14 cellular contexts compared by ENCODE assay signal in genomic region chr7:143229054-143229790, GRCh38. TPM values are rescaled to one million over a fixed set of nuclear protein-coding genes. Genes with fewer than 3 reads are reported as not detected.
DNase-seq lines count a peak whose midpoint lies in the region; ATAC-seq and TF ChIP-seq lines count a peak whose summit lies in the region.
"Had no signal": no experiment of that assay in that cellular context is flagged by ENCODE, and none has a peak within 500 bp of the region (broad histone marks: within the 10 kb centered on the region; RNA-seq: fewer than 3 reads in every experiment).

No MANE protein-coding gene starts in this region.

- TF ChIP-seq POLR2A in gastrocnemius medialis (IDR thresholded peaks at IDR 0.05) = no peak

- intact Hi-C loops in gastrocnemius medialis (cut with DNase I; ENCODE audit: low total_unique reads) (no loop called here), MCF 10A (cut with micrococcal nuclease) (no loop called here)

- no peaks in the 10 kb centered on the region for H3K36me3 Mint-ChIP-seq in MCF 10A (ENCODE audit: insufficient read depth, unreplicated experiment)

- in situ Hi-C loops in gastrocnemius medialis (cut with MboI; ENCODE audit: low sequenced_read_pairs in 4 of 4) = no loop called here

- H3K9me3 Mint-ChIP-seq in MCF 10A (ENCODE audit: unreplicated experiment) = no peaks in the 10 kb centered on the region

- ATAC-seq in gastrocnemius medialis (no peak), HG02840 (IDR thresholded peaks at IDR 0.05; ENCODE audit: low FRiP score, unreplicated experiment) (no peak)

- CTCF ChIA-PET in MCF 10A (lab: Yijun Ruan, JAX) = interaction anchor here (0.9 to 2.9 kb wide), 4 partner anchors 11 to 186 kb away, joined by 5 to 20 read pairs (median 6); no protein-coding TSS in a partner anchor

- no peaks in the 10 kb centered on the region for H3K36me3 ChIP-seq in gastrocnemius medialis
- H3K36me3 ChIP-seq: sigmoid colon, SJSA1, thoracic aorta had no signal

- no peaks in the 10 kb centered on the region for H3K4me1 ChIP-seq in gastrocnemius medialis
- H3K4me1 ChIP-seq: sigmoid colon, SJSA1 had no signal

- POLR2A ChIA-PET in MCF 10A (lab: Yijun Ruan, JAX) = interaction anchor here (0.5 to 1.0 kb wide), 2 partner anchors 34 to 282 kb away, joined by 3 to 5 read pairs; partner anchors contain the start of gene GSTK1

- H3K27ac ChIP-seq in gastrocnemius medialis = peak overlapping the region; percentile 4 to 47 (median 16)
- H3K27ac ChIP-seq: sigmoid colon, SJSA1, thoracic aorta had no signal

- DNase-seq in NCI-H82 (lab: John Stamatoyannopoulos, UW) (peak; percentile 28), NCI-H82 treated with DMSO at 0.1 percent for 48 hours (lab: John Stamatoyannopoulos, UW; ENCODE audit: unreplicated experiment) (no peak), fibroblast of peridontal ligament (ENCODE audit: extremely low read depth) (peak; percentile 30), gastrocnemius medialis (no peak), MCF 10A (ENCODE audit: unreplicated experiment) (no peak)
- DNase-seq: activated CD4-positive, CD25-positive, alpha-beta regulatory T cell treated with anti-CD3 and anti-CD28 coated beads, Interleukin-2, amount 50 U/mL, for 72 hours; DMS79; effector CD8-positive, alpha-beta T cell; NCI-H774; sigmoid colon had no signal

- H3K27me3 Mint-ChIP-seq in MCF 10A (ENCODE audit: insufficient read depth, unreplicated experiment) = peaks cover 24% of the 10 kb centered on the region

- H3K4me1 Mint-ChIP-seq in MCF 10A (ENCODE audit: insufficient read depth, unreplicated experiment) = no peaks in the 10 kb centered on the region

- no peak overlapping the region for H3K4me3 ChIP-seq in gastrocnemius medialis
- H3K4me3 ChIP-seq: sigmoid colon, SJSA1, thoracic aorta had no signal

- BruUV-seq in MCF 10A (replicated peaks; lab: Mats Ljungman, UMichigan) = no TSS peak

- no peak overlapping the region for H3K27ac Mint-ChIP-seq in MCF 10A (ENCODE audit: low read depth, unreplicated experiment)

- no peaks in the 10 kb centered on the region for H3K9me3 ChIP-seq in gastrocnemius medialis
- H3K9me3 ChIP-seq: sigmoid colon, SJSA1, thoracic aorta had no signal

- TF ChIP-seq CTCF in gastrocnemius medialis (IDR thresholded peaks at IDR 0.05 in 4 of 5, conservative IDR thresholded peaks at IDR 0.05 in 1 of 5) (no peak), MCF 10A (IDR thresholded peaks at IDR 0.05; ENCODE audit: unreplicated experiment) (no peak)

- H3K4me3 Mint-ChIP-seq in MCF 10A (ENCODE audit: unreplicated experiment) = no peak overlapping the region

- no peaks in the 10 kb centered on the region for H3K27me3 ChIP-seq in gastrocnemius medialis
- H3K27me3 ChIP-seq: sigmoid colon, SJSA1 had no signal

RNA-seq across cellular contexts. Expression of gene TAS2R40, which starts 7.4 kb away (rescaled TPM):
- total RNA-seq in gastrocnemius medialis (not detected), MCF 10A (2022) (not detected in 2 replicates)
- total RNA-seq: mononuclear cell, sigmoid colon, SJSA1, thoracic aorta had no signal

RNA-seq across cellular contexts. Expression of gene GSTK1, which starts 34.0 kb away (rescaled TPM):
- total RNA-seq in gastrocnemius medialis (100 to 1,000 TPM in 1 of 4 donors, 10 to 100 TPM in 3; 59.5 to 114 (median 85.0) TPM), MCF 10A (2022) (69.7 and 79.9 TPM in 2 replicates)

RNA-seq across cellular contexts. Expression of gene TAS2R39, which starts 46.0 kb away (rescaled TPM):
- total RNA-seq in gastrocnemius medialis (not detected), MCF 10A (2022) (not detected in 2 replicates)
- total RNA-seq: mononuclear cell, sigmoid colon, SJSA1, thoracic aorta had no signal

RNA-seq across cellular contexts. Expression of gene TMEM139, which starts 55.5 kb away (rescaled TPM):
- total RNA-seq in gastrocnemius medialis (not detected), MCF 10A (2022) (8.1 and 9.2 TPM in 2 replicates)
- total RNA-seq: SJSA1 had no signal

RNA-seq across cellular contexts. Expression of gene CASP2, which starts 58.9 kb away (rescaled TPM):
- total RNA-seq in gastrocnemius medialis (10 to 100 TPM in 1 of 4 donors, 1 to 10 TPM in 3; 3.1 to 13.9 (median 4.1) TPM), MCF 10A (2022) (15.1 and 17.4 TPM in 2 replicates)

Comparison
In these comparisons a context has a peak if more than half of its experiments do, and no peak if none do; other contexts are left out.
1. DNase-seq: peak in NCI-H82 (single experiment) and fibroblast of peridontal ligament (single experiment); none in NCI-H82 treated with DMSO at 0.1 percent for 48 hours (single experiment), gastrocnemius medialis (0 of 2) and MCF 10A (single experiment).